ENCODE assay signal across 8 cellular contexts in the genomic region with DNA sequence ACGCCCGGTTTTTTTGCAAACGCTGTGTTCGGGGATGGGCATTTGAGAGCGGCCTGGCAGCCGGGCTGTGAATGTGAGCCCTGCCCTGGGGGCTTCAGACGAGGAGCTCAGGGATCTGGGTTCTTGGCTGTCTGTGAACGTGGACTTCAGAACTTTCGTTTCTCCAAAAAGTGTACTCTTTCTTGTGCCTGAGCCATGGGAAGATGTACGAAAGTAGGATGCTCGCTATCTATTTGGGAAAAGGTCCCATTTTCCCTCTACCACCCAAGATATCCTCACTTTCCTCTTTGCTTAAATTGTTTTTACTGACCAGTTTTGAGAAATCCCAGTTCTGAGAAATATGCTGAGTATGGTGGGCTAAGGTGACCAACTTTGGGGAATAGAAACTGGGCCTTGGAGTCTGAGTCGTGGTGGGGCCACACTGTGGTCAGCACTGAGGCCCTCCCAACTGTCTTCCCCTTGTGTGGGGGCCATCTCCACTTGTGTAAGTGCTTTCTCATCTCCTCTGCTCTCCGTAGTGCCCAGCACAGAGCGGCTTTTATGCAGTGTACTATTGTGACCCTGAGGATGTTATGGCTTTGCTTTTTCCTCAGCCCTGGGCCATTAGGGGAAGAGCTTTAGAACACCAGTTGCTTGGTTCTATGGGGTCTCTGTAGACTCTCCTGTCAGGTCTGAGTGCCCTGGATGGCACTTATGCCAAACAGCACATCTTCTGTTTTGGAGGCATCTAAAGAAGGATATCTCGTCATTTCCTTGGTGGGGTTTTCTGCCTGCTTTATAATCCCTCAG. TPM values are rescaled to one million over a fixed set of nuclear protein-coding genes. Genes with fewer than 3 reads are reported as not detected.
DNase-seq lines count a peak whose midpoint lies in the region; ATAC-seq and TF ChIP-seq lines count a peak whose summit lies in the region.

No MANE protein-coding gene starts in this region.

- H3K27ac Mint-ChIP-seq in HFFc6, result peak overlapping the region; percentile 80
- peak overlapping the region; percentile 86 for H3K27ac Mint-ChIP-seq in activated CD4-positive, alpha-beta memory T cell treated with anti-CD3 and anti-CD28 coated beads for 36 hours
- H3K27ac Mint-ChIP-seq in stimulated activated effector memory CD8-positive, alpha-beta T cell treated with anti-CD3 and anti-CD28 coated beads, Interleukin-12 subunit alpha, Interleukin-12 subunit beta, amount 100 ng/mL, for 72 hours, result peak overlapping the region; percentile 89

- no peaks in the 10 kb centered on the region for H3K9me3 Mint-ChIP-seq in HFFc6
- no peaks in the 10 kb centered on the region for H3K9me3 Mint-ChIP-seq in activated CD4-positive, alpha-beta memory T cell treated with anti-CD3 and anti-CD28 coated beads for 36 hours
- no peaks in the 10 kb centered on the region for H3K9me3 Mint-ChIP-seq in stimulated activated effector memory CD8-positive, alpha-beta T cell treated with anti-CD3 and anti-CD28 coated beads, Interleukin-12 subunit alpha, Interleukin-12 subunit beta, amount 100 ng/mL, for 72 hours

- peaks cover 15% of the 10 kb centered on the region for H3K36me3 ChIP-seq in left ventricle myocardium inferior

- intact Hi-C loops in activated CD4-positive, alpha-beta memory T cell treated with anti-CD3 and anti-CD28 coated beads for 36 hours (cut with micrococcal nuclease), result loop anchor here (1.0 to 10.0 kb wide), 4 partner anchors 23 to 391 kb away; partner anchors contain the start of gene UBE2D4
- intact Hi-C loops in left ventricle myocardium inferior (cut with micrococcal nuclease), result no loop called here

- H3K27me3 Mint-ChIP-seq in HFFc6 (ENCODE audit: insufficient read depth), result no peaks in the 10 kb centered on the region; the same call in none of the 2 replicates
- no peaks in the 10 kb centered on the region for H3K27me3 Mint-ChIP-seq in activated CD4-positive, alpha-beta memory T cell treated with anti-CD3 and anti-CD28 coated beads for 36 hours

- no peaks in the 10 kb centered on the region for H3K27me3 ChIP-seq in left ventricle myocardium inferior (ENCODE audit: low read depth)

- H3K4me3 Mint-ChIP-seq in HFFc6, result peak overlapping the region; percentile 89
- H3K4me3 Mint-ChIP-seq in activated CD4-positive, alpha-beta memory T cell treated with anti-CD3 and anti-CD28 coated beads for 36 hours, result peak overlapping the region; percentile 90
- H3K4me3 Mint-ChIP-seq in stimulated activated effector memory CD8-positive, alpha-beta T cell treated with anti-CD3 and anti-CD28 coated beads, Interleukin-12 subunit alpha, Interleukin-12 subunit beta, amount 100 ng/mL, for 72 hours, result peak overlapping the region; percentile 80

- H3K36me3 Mint-ChIP-seq in HFFc6 (ENCODE audit: low read depth), result peaks cover 30% of the 10 kb centered on the region
- H3K36me3 Mint-ChIP-seq in activated CD4-positive, alpha-beta memory T cell treated with anti-CD3 and anti-CD28 coated beads for 36 hours, result peaks cover 32% of the 10 kb centered on the region
- H3K36me3 Mint-ChIP-seq in stimulated activated effector memory CD8-positive, alpha-beta T cell treated with anti-CD3 and anti-CD28 coated beads, Interleukin-12 subunit alpha, Interleukin-12 subunit beta, amount 100 ng/mL, for 72 hours, result peaks cover 51% of the 10 kb centered on the region

- H3K4me1 Mint-ChIP-seq in HFFc6 (ENCODE audit: low read depth), result peaks cover 36% of the 10 kb centered on the region
- peaks cover 54% of the 10 kb centered on the region for H3K4me1 Mint-ChIP-seq in activated CD4-positive, alpha-beta memory T cell treated with anti-CD3 and anti-CD28 coated beads for 36 hours (ENCODE audit: low read depth)
- H3K4me1 Mint-ChIP-seq in stimulated activated effector memory CD8-positive, alpha-beta T cell treated with anti-CD3 and anti-CD28 coated beads, Interleukin-12 subunit alpha, Interleukin-12 subunit beta, amount 100 ng/mL, for 72 hours, result peaks cover 57% of the 10 kb centered on the region

- H3K4me1 ChIP-seq in left ventricle myocardium inferior, result peaks cover 60% of the 10 kb centered on the region

- ATAC-seq in stimulated activated effector memory CD8-positive, alpha-beta T cell treated with anti-CD3 and anti-CD28 coated beads, Interleukin-12 subunit alpha, Interleukin-12 subunit beta, amount 100 ng/mL, for 72 hours, result peak; percentile 5

- DNase-seq in AG08396 (ENCODE audit: low spot score), result peak; percentile 60
- DNase-seq in HFFc6, result no peak
- no peak for DNase-seq in activated CD4-positive, alpha-beta memory T cell treated with anti-CD3 and anti-CD28 coated beads for 36 hours
- DNase-seq in left ventricle myocardium inferior, result no peak
- DNase-seq in stimulated activated effector memory CD8-positive, alpha-beta T cell treated with anti-CD3 and anti-CD28 coated beads, Interleukin-12 subunit alpha, Interleukin-12 subunit beta, amount 100 ng/mL, for 72 hours (ENCODE audit: low spot score in 2 of 2), result no peak
- no peak for DNase-seq in GOT3 (lab: John Stamatoyannopoulos, UW)
- no peak for DNase-seq in stimulated activated CD4-positive, alpha-beta T cell treated with anti-CD3 and anti-CD28 coated beads, Interleukin-4, amount 100 ng/mL, for 1 hour
- DNase-seq in NCI-H1105 treated with DMSO at 0.1 percent for 48 hours (lab: John Stamatoyannopoulos, UW), result no peak

- peak overlapping the region; percentile 85 for H3K4me3 ChIP-seq in left ventricle myocardium inferior

- CTCF ChIA-PET in activated CD4-positive, alpha-beta memory T cell treated with anti-CD3 and anti-CD28 coated beads for 36 hours (lab: Charles Lee), result interaction anchor here (0.6 to 2.1 kb wide), 4 partner anchors 17 to 39 kb away, joined by 3 to 15 read pairs (median 4); no protein-coding TSS in a partner anchor

- H3K27ac ChIP-seq in left ventricle myocardium inferior (replicated peaks), result peak overlapping the region; percentile 96

- TF ChIP-seq CTCF in HFFc6 (IDR thresholded peaks at IDR 0.05) (no peak), left ventricle myocardium inferior (IDR thresholded peaks at IDR 0.05; ENCODE audit: borderline replicate concordance) (no peak)

- POLR2A ChIA-PET in activated CD4-positive, alpha-beta memory T cell treated with anti-CD3 and anti-CD28 coated beads for 36 hours (lab: Charles Lee), result interaction anchor here (0.8 to 3.3 kb wide), 4 partner anchors 22 to 66 kb away, joined by 4 to 16 read pairs (median 6); no protein-coding TSS in a partner anchor

- no peaks in the 10 kb centered on the region for H3K9me3 ChIP-seq in left ventricle myocardium inferior (replicated peaks)

RNA-seq across cellular contexts. Expression of gene DBNL, which starts 0.9 kb away (rescaled TPM):
- total RNA-seq in HFFc6 (2021; fragmentation: NEBNext Ultra II Directional; extraction: Animal tissue kit (Norgen Biotek cat#: 25700)), result 100 to 1,000 TPM; 146 to 167 (median 153) TPM
- 100 to 1,000 TPM; 128 to 129 TPM for total RNA-seq in activated CD4-positive, alpha-beta memory T cell treated with anti-CD3 and anti-CD28 coated beads for 36 hours
- total RNA-seq in left ventricle myocardium inferior, result 33.1 TPM

RNA-seq across cellular contexts. Expression of gene PGAM2, which starts 19.9 kb away (rescaled TPM):
- under 1 TPM in 4 of 6 experiments, not detected in 2; 0.26 to 0.51 (median 0.35) TPM for total RNA-seq in HFFc6 (2021; fragmentation: NEBNext Ultra II Directional; extraction: Animal tissue kit (Norgen Biotek cat#: 25700))
- total RNA-seq in activated CD4-positive, alpha-beta memory T cell treated with anti-CD3 and anti-CD28 coated beads for 36 hours, result under 1 TPM; 0.26 to 0.27 TPM
- 671 TPM for total RNA-seq in left ventricle myocardium inferior

RNA-seq across cellular contexts. Expression of gene POLM, which starts 36.9 kb away (rescaled TPM):
- total RNA-seq in HFFc6 (2021; fragmentation: NEBNext Ultra II Directional; extraction: Animal tissue kit (Norgen Biotek cat#: 25700)), result 10 to 100 TPM; 11.4 to 14.3 (median 12.1) TPM
- total RNA-seq in activated CD4-positive, alpha-beta memory T cell treated with anti-CD3 and anti-CD28 coated beads for 36 hours, result 10 to 100 TPM; 32.5 to 32.7 TPM
- 12.4 TPM for total RNA-seq in left ventricle myocardium inferior

RNA-seq across cellular contexts. Expression of gene SPDYE1, which starts 47.7 kb away (rescaled TPM):
- total RNA-seq in HFFc6 (2021; fragmentation: NEBNext Ultra II Directional; extraction: Animal tissue kit (Norgen Biotek cat#: 25700)), result not detected
- not detected for total RNA-seq in activated CD4-positive, alpha-beta memory T cell treated with anti-CD3 and anti-CD28 coated beads for 36 hours
- not detected for total RNA-seq in left ventricle myocardium inferior

RNA-seq across cellular contexts. Expression of gene AEBP1, which starts 58.7 kb away (rescaled TPM):
- 10 to 100 TPM; 69.7 to 83.2 (median 76.4) TPM for total RNA-seq in HFFc6 (2021; fragmentation: NEBNext Ultra II Directional; extraction: Animal tissue kit (Norgen Biotek cat#: 25700))
- 1 to 10 TPM; 5.5 to 6.6 TPM for total RNA-seq in activated CD4-positive, alpha-beta memory T cell treated with anti-CD3 and anti-CD28 coated beads for 36 hours
- total RNA-seq in left ventricle myocardium inferior, result 20.5 TPM

Comparison
In these comparisons a context has a peak if more than half of its experiments do, and no peak if none do; other contexts are left out.
1. RNA of gene PGAM2, which starts 19.9 kb away (total RNA-seq): 671 TPM in left ventricle myocardium inferior (single experiment); 0.26 to 0.51 TPM in HFFc6 and 0.26 to 0.27 TPM in activated CD4-positive, alpha-beta memory T cell treated with anti-CD3 and anti-CD28 coated beads for 36 hours; every median in the first group is over 100 times any median in the second.
2. Peak in every context shown above with its lines, with median percentiles within 50 percentile points of each other: H3K27ac Mint-ChIP-seq and H3K4me3 Mint-ChIP-seq.